Comparison of ENCODE assay signal across 8 cellular contexts in the genomic region with DNA sequence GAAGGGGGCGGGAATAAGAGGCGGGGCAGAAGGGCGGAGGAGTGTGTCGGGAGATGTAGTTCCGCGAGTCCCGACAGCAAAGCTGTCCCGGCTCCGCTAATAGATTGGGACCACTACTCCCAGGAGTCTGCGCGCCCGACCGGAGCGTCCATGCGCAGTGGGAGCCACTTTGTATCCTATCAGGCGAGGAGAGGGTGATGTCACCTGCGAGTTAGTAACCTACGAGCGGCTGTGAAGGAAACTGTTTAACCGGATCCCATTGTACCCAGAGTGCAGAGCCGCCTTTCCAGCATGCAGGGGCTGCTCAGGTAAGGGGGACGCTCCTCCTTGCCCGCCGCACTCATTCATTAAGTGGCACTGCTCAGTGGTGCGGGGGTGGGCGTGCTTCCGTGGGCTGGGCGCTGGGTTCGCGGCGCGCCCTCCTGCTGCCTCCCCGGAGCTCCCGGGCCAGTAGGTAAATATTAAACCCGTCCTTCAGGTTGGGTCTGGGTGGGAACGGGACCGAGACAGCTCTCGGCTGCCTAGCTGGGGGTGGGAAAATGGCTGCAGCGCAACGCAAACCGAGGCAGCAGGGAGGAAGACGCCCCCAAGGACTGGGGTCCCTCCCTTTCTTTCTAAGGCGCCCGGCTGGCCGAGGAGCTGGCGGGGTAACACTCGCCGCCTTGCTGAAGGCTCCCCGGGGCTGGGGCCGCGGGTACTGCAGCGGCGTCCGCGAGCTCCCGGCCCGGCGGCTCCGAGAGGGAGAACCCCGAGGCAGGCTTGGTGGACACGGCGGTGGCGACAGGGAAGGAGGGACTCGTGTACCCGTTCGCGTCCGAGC. TPM values are rescaled to one million over a fixed set of nuclear protein-coding genes. Genes with fewer than 3 reads are reported as not detected.
A peak's percentile ranks its signal among the peaks of the same experiment; 100 is the strongest.
DNase-seq lines count a peak whose midpoint lies in the region; ATAC-seq, FAIRE-seq and TF ChIP-seq lines count a peak whose summit lies in the region.

A gene (plus strand): TSS at position 207 of the 820 bp plus-strand sequence. CDS start 74,811 bp downstream, outside the sequence.

- H3K9me2 ChIP-seq in OCI-LY1 (ENCODE audit: low read depth, low read length): no peaks in the 10 kb centered on the region

- TF ChIP-seq POLR2A in endothelial cell of umbilical vein (IDR thresholded peaks at IDR 0.05; ENCODE audit: low read depth, low read length): peak; percentile 85

- TF ChIP-seq CTCF in OCI-LY1 (IDR thresholded peaks at IDR 0.05; ENCODE audit: low read length): no peak
- TF ChIP-seq CTCF in endothelial cell of umbilical vein (IDR thresholded peaks at IDR 0.05; ENCODE audit: extremely low read depth in 1 of 2, insufficient read depth in 1 of 2, low read depth in 1 of 2, low read length in 2 of 2): no peak

- DNase-seq in D341Med (ENCODE audit: low spot score) (peak; percentile 93), activated T-cell treated with anti-CD3 and anti-CD28 coated beads for 1 hour (ENCODE audit: low read depth) (peak; percentile 88), endothelial cell of umbilical vein (ENCODE audit: low read depth, low spot score) (peak; percentile 99)
- peak; percentile 77 to 91 for DNase-seq in stimulated activated CD8-positive, alpha-beta memory T cell treated with anti-CD3 and anti-CD28 coated beads, Interleukin-4, amount 100 ng/mL, for 1 hour (ENCODE audit: low read depth in 2 of 2, low spot score in 1 of 2)

- H3K27ac ChIP-seq in HUES64 (ENCODE audit: low read depth, low read length) (peak within 1 kb of the TSS; percentile 81), OCI-LY1 (ENCODE audit: low read depth, low read length, poor library complexity, severe bottlenecking) (peak within 1 kb of the TSS; percentile 71), endothelial cell of umbilical vein (ENCODE audit: insufficient read depth, low read depth, low read length) (peak within 1 kb of the TSS; percentile 72)

- peak; percentile 86 for ATAC-seq in GM21447 (IDR thresholded peaks at IDR 0.05; ENCODE audit: unreplicated experiment)

- no peaks in the 10 kb centered on the region for H3K36me3 ChIP-seq in HUES64 (ENCODE audit: insufficient read depth, low read length)
- no peaks in the 10 kb centered on the region for H3K36me3 ChIP-seq in OCI-LY1 (ENCODE audit: insufficient read depth, low read length)
- no peaks in the 10 kb centered on the region for H3K36me3 ChIP-seq in endothelial cell of umbilical vein (ENCODE audit: control insufficient read depth in 2 of 2, extremely low read depth in 1 of 2, insufficient read depth in 2 of 2, low read length in 2 of 2)

- BruUV-seq in endothelial cell of umbilical vein (replicated peaks; lab: Mats Ljungman, UMichigan): no TSS peak

- dilution Hi-C loops in endothelial cell of umbilical vein (cut with MboI; ENCODE audit: extremely low pct_ligation_motif_present, low sequenced_read_pairs): no loop called here

- no peaks in the 10 kb centered on the region for H3F3A ChIP-seq in OCI-LY1 (ENCODE audit: insufficient read depth, low read length)

- H3K27me3 ChIP-seq in HUES64 (ENCODE audit: insufficient read depth, low read length) (peaks cover 36% of the 10 kb centered on the region), OCI-LY1 (ENCODE audit: insufficient read depth, low read length) (no peaks in the 10 kb centered on the region), endothelial cell of umbilical vein (ENCODE audit: control insufficient read depth in 2 of 2, insufficient read depth in 2 of 2, low read length in 2 of 2) (peaks cover 14 to 27% of the 10 kb centered on the region in 2 experiments), mononuclear cell (ENCODE audit: insufficient read depth, low read length) (peaks cover 19% of the 10 kb centered on the region)

- H3K79me2 ChIP-seq in OCI-LY1 (ENCODE audit: insufficient read depth, low read length) (peaks cover 40% of the 10 kb centered on the region), endothelial cell of umbilical vein (ENCODE audit: control insufficient read depth, insufficient read depth, low read length) (peaks cover 35% of the 10 kb centered on the region)

- H3K9me1 ChIP-seq in endothelial cell of umbilical vein (replicated peaks; ENCODE audit: control insufficient read depth, extremely low read depth, insufficient read depth, low read length): no peaks in the 10 kb centered on the region

- H2AFZ ChIP-seq in OCI-LY1 (ENCODE audit: low read length) (no peak within 1 kb of the TSS), endothelial cell of umbilical vein (ENCODE audit: low read depth, low read length) (peak within 1 kb of the TSS; percentile 86)

- WGBS in HUES64: under 1% methylated on average over 68 of the region's 68 CpGs

- H3K4me1 ChIP-seq in HUES64 (ENCODE audit: insufficient read depth, low read length) (peaks cover 14% of the 10 kb centered on the region), OCI-LY1 (ENCODE audit: insufficient read depth, low read length, severe bottlenecking) (peaks cover 67% of the 10 kb centered on the region), endothelial cell of umbilical vein (ENCODE audit: control insufficient read depth, extremely low read depth, insufficient read depth, low read length) (peaks cover 13% of the 10 kb centered on the region), mononuclear cell (ENCODE audit: insufficient read depth, low read length) (peaks cover 16% of the 10 kb centered on the region)

- H3K9ac ChIP-seq in HUES64 (ENCODE audit: low read depth, low read length): peak within 1 kb of the TSS; percentile 72
- H3K9ac ChIP-seq in OCI-LY1 (ENCODE audit: low read length): peak within 1 kb of the TSS; percentile 84
- peak within 1 kb of the TSS; percentile 88 for H3K9ac ChIP-seq in endothelial cell of umbilical vein (replicated peaks; ENCODE audit: extremely low read depth, insufficient read depth, low read length)

- H3K9me3 ChIP-seq in HUES64 (ENCODE audit: insufficient read depth, low read depth, low read length) (no peaks in the 10 kb centered on the region), OCI-LY1 (ENCODE audit: low read length) (no peaks in the 10 kb centered on the region), endothelial cell of umbilical vein (replicated peaks; ENCODE audit: control insufficient read depth, insufficient read depth, low read length) (no peaks in the 10 kb centered on the region), mononuclear cell (ENCODE audit: low read depth, low read length) (no peaks in the 10 kb centered on the region)

- CTCF ChIA-PET in endothelial cell of umbilical vein (lab: Charles Lee): interaction anchor here (0.6 to 3.8 kb wide), 15 partner anchors 12 to 256 kb away, joined by 3 to 25 read pairs (median 3); no protein-coding TSS in a partner anchor

- H4K20me1 ChIP-seq in OCI-LY1 (ENCODE audit: insufficient read depth, low read length): no peaks in the 10 kb centered on the region
- no peaks in the 10 kb centered on the region for H4K20me1 ChIP-seq in endothelial cell of umbilical vein (replicated peaks; ENCODE audit: control insufficient read depth, extremely low read depth, insufficient read depth, low read length)

- POLR2A ChIA-PET in endothelial cell of umbilical vein (lab: Charles Lee): interaction anchor here (1.2 to 1.6 kb wide), 2 partner anchors 87 to 296 kb away, joined by 4 to 7 read pairs; a partner anchor contains a TSS

- peak; percentile 93 for FAIRE-seq in endothelial cell of umbilical vein (lab: Jason Lieb, UNC)

- intact Hi-C loops in endothelial cell of umbilical vein (cut with micrococcal nuclease): loop anchor here (1.0 to 2.0 kb wide), 8 partner anchors 62 to 295 kb away; no protein-coding TSS in a partner anchor

- peak within 1 kb of the TSS; percentile 96 for H3K4me2 ChIP-seq in OCI-LY1 (ENCODE audit: low read length)
- H3K4me2 ChIP-seq in endothelial cell of umbilical vein (ENCODE audit: insufficient read depth, low read length): peak within 1 kb of the TSS; percentile 91

- H3K4me3 ChIP-seq in HUES64 (ENCODE audit: low read length) (peak within 1 kb of the TSS; percentile 96), OCI-LY1 (ENCODE audit: low read depth, low read length, poor library complexity, severe bottlenecking) (peak within 1 kb of the TSS; percentile 92), endothelial cell of umbilical vein (replicated peaks in 1 of 3; ENCODE audit: insufficient read depth in 1 of 3, low read depth in 1 of 3, low read length in 3 of 3) (peak within 1 kb of the TSS; percentile 77 to 88 (median 85)), mononuclear cell (ENCODE audit: low read length) (peak within 1 kb of the TSS; percentile 76)

TF ChIP-seq in endothelial cell of umbilical vein, 7 proteins besides CTCF, POLR2A, EP300 and RAD21:
- peak; percentile 58 for TF ChIP-seq POLR2AphosphoS5 (IDR thresholded peaks at IDR 0.05; ENCODE audit: insufficient read depth, low read depth, low read length)
- TF ChIP-seq JUN (IDR thresholded peaks at IDR 0.05; ENCODE audit: borderline replicate concordance, insufficient read depth, insufficient read length, low read depth): peak; percentile 57
- TF ChIP-seq GATA2 (IDR thresholded peaks at IDR 0.05; ENCODE audit: insufficient read depth, insufficient read length, low read depth, low read length): no peak
- no peak for TF ChIP-seq FOS (IDR thresholded peaks at IDR 0.05; ENCODE audit: borderline replicate concordance, insufficient read depth, low read length)
TF ChIP-seq in endothelial cell of umbilical vein: peak in this region for 2.

RNA-seq across cellular contexts. Expression of the gene that starts here (rescaled TPM):
- 21.1 TPM for polyA plus RNA-seq in HUES64 (2013, experiment 1 of 2)
- 21.2 TPM for polyA plus RNA-seq in HUES64 (2013, experiment 2 of 2)
- total RNA-seq in endothelial cell of umbilical vein (25.3 and 32.0 TPM in 2 replicates), mononuclear cell (5.1 TPM)
- polyA plus RNA-seq in endothelial cell of umbilical vein: 6.9 and 10.2 TPM in 2 replicates
- 8.3 and 10.3 TPM in 2 replicates for polyA plus RNA-seq in endothelial cell of umbilical vein (2011; cell fraction: cytosol; rRNA removed)
- polyA plus RNA-seq in endothelial cell of umbilical vein (2011; cell fraction: nucleus; rRNA removed): 38.1 and 48.2 TPM in 2 replicates
- 29.4 and 33.0 TPM in 2 replicates for polyA plus RNA-seq in endothelial cell of umbilical vein (2012)
- 32.4 and 50.8 TPM in 2 replicates for polyA minus RNA-seq in endothelial cell of umbilical vein
- polyA minus RNA-seq in endothelial cell of umbilical vein (2011; cell fraction: cytosol; rRNA and poly(A)+ RNA removed): 9.0 TPM
- 85.5 and 131 TPM in 2 replicates for polyA minus RNA-seq in endothelial cell of umbilical vein (2011; cell fraction: nucleus; rRNA and poly(A)+ RNA removed)

Comparison
In these comparisons a context has a peak if more than half of its experiments do, and no peak if none do; other contexts are left out.
1. Peak in every context shown above with its lines: DNase-seq, ATAC-seq, H3K4me3 ChIP-seq and H3K27ac ChIP-seq.